12 cellular contexts compared by ENCODE assay signal in the genomic region with DNA sequence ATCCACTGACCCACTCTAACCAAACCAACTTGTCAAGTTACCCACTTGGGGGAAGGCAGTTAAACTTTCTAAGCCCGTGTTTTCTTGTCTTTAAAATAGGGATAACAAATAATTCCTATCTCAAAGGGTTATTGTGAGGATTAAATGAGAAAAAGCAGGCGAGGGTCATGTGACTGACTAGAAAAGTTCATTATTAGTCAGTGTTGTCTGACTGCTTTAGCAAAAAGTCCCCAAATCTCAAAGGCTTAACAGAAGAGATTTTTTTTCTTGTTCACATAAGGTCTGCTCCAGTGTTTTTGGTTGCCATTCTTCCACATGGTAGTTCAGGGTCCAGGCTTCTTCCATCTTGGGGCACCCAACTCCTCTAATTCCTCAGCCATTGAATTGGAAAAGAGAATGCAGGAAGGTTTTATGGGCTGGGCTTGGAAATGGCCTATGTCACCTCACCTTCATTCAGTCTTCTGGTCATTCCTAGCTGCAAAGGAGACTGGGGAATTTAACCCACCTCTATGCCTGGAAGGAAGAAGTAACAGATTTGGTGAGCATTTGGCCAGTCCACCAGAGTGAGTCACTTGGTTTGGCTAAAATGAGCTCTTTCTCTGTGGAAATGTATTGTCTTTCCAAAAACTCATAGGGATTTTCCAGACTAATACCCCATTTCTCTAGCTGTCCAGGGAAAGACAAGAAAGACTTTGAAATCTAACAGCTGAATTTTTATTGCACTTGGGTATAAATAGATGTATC.
DNase-seq lines count a peak whose midpoint lies in the region; ATAC-seq and TF ChIP-seq lines count a peak whose summit lies in the region.
"Had no signal": no experiment of that assay in that cellular context is flagged by ENCODE, and none has a peak within 500 bp of the region (broad histone marks: within the 10 kb centered on the region; RNA-seq: fewer than 3 reads in every experiment).

No MANE protein-coding gene starts in this region.

- peak; percentile 36 for DNase-seq in EH (ENCODE audit: low read depth)
- DNase-seq in esophagus muscularis mucosa (ENCODE audit: extremely low spot score), result no peak
- DNase-seq in sciatic nerve (ENCODE audit: low spot score), result no peak
- DNase-seq in SW 1271 (lab: John Stamatoyannopoulos, UW), result no peak
- no peak for DNase-seq in T-helper 1 cell
- DNase-seq in activated naive CD8-positive, alpha-beta T cell treated with anti-CD3 and anti-CD28 coated beads for 36 hours, result no peak
- no peak for DNase-seq in hippocampal formation (lab: John Stamatoyannopoulos, UW)
- DNase-seq: left ventricle myocardium superior, NCI-H345, WERI-Rb-1 had no signal

- H3K4me3 ChIP-seq in esophagus muscularis mucosa, result no peak overlapping the region
- H3K4me3 ChIP-seq: skin epidermis had no signal

- H3K27me3 Mint-ChIP-seq in activated naive CD8-positive, alpha-beta T cell treated with anti-CD3 and anti-CD28 coated beads for 36 hours, result no peaks in the 10 kb centered on the region

- no peaks in the 10 kb centered on the region for H3K9me3 ChIP-seq in esophagus muscularis mucosa

- TF ChIP-seq POLR2A in esophagus muscularis mucosa (IDR thresholded peaks at IDR 0.05; ENCODE audit: low read depth), result no peak

- peak overlapping the region; percentile 84 to 85 (median 84) for H3K27ac ChIP-seq in esophagus muscularis mucosa (replicated peaks in 1 of 4)
- H3K27ac ChIP-seq: WERI-Rb-1 had no signal

- no peaks in the 10 kb centered on the region for H3K36me3 Mint-ChIP-seq in activated naive CD8-positive, alpha-beta T cell treated with anti-CD3 and anti-CD28 coated beads for 36 hours

- 50% methylated on average over 2 of the region's 2 CpGs for WGBS in esophagus muscularis mucosa

- no peaks in the 10 kb centered on the region for H3K27me3 ChIP-seq in esophagus muscularis mucosa

- TF ChIP-seq CTCF in esophagus muscularis mucosa (IDR thresholded peaks at IDR 0.05), result no peak

- H3K4me1 Mint-ChIP-seq in activated naive CD8-positive, alpha-beta T cell treated with anti-CD3 and anti-CD28 coated beads for 36 hours, result no peaks in the 10 kb centered on the region

- peaks cover 26 to 68% (median 66%) of the 10 kb centered on the region in 4 donors for H3K4me1 ChIP-seq in esophagus muscularis mucosa

- ATAC-seq in HG03095 (IDR thresholded peaks at IDR 0.05; ENCODE audit: unreplicated experiment) (peak; percentile 55), sciatic nerve (peak; percentile 54)
- ATAC-seq: left ventricle myocardium superior had no signal

- no peak overlapping the region for H3K4me3 Mint-ChIP-seq in activated naive CD8-positive, alpha-beta T cell treated with anti-CD3 and anti-CD28 coated beads for 36 hours

- peaks cover 0 to 5% (median 0%) of the 10 kb centered on the region in 4 donors for H3K36me3 ChIP-seq in esophagus muscularis mucosa
- H3K36me3 ChIP-seq: WERI-Rb-1 had no signal

- intact Hi-C loops in esophagus muscularis mucosa (cut with DNase I) (loop anchor here (2.0 to 5.0 kb wide), 2 partner anchors 110 to 193 kb away; no protein-coding TSS in a partner anchor), sciatic nerve (cut with DNase I) (no loop called here)

- no peak for TF ChIP-seq EP300 in esophagus muscularis mucosa (IDR thresholded peaks at IDR 0.05)

- no peak overlapping the region for H3K27ac Mint-ChIP-seq in activated naive CD8-positive, alpha-beta T cell treated with anti-CD3 and anti-CD28 coated beads for 36 hours

- no peaks in the 10 kb centered on the region for H3K9me3 Mint-ChIP-seq in activated naive CD8-positive, alpha-beta T cell treated with anti-CD3 and anti-CD28 coated beads for 36 hours
